17 cellular contexts compared by ENCODE assay signal in the genomic region with DNA sequence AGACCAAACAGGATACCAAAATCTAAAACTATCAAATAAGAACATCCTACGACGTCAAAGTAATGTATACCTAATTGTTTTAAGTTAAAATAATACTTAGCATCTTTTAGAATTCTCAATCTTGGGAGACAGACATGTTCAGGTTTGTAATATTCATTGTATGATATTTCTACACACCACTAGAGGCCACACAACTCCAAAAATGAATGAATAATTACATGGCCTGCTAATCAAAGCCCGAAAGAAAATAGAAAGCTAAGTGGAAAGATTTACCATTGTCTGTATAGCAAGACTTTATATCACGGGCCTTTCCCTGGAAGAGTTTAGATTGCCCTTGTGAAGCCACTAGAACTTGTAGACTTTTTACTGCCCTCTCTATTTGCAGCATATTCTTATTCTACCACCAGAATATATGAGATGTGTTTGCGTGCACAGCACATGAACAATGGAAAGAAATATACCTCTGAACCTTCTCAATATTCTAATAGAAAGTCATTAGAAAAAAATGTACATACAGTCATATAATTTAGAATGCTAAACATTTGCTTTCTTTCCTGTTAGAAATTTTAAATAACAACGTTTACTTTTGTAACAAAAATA.
DNase-seq lines count a peak whose midpoint lies in the region; ATAC-seq and TF ChIP-seq lines count a peak whose summit lies in the region.
"Had no signal": no experiment of that assay in that cellular context is flagged by ENCODE, and none has a peak within 500 bp of the region (broad histone marks: within the 10 kb centered on the region; RNA-seq: fewer than 3 reads in every experiment).

No MANE protein-coding gene starts in this region.

- H3K4me1 ChIP-seq in mammary epithelial cell (ENCODE audit: insufficient read depth, low read length) = no peaks in the 10 kb centered on the region
- no peaks in the 10 kb centered on the region for H3K4me1 ChIP-seq in Panc1 (ENCODE audit: control insufficient read depth, insufficient read depth, low read length)
- H3K4me1 ChIP-seq: body of pancreas, transverse colon had no signal

- no peak overlapping the region for H2AFZ ChIP-seq in mammary epithelial cell (ENCODE audit: low read depth, low read length)

- no peak overlapping the region for H3K27ac Mint-ChIP-seq in MCF 10A (ENCODE audit: low read depth, unreplicated experiment)
- no peak overlapping the region for H3K27ac Mint-ChIP-seq in type B pancreatic cell
- H3K27ac Mint-ChIP-seq: activated CD8-positive, alpha-beta T cell treated with anti-CD3 and anti-CD28 coated beads, Interleukin-2, amount 10 ng/mL, durations not matched to agents 7 days and 5 days; endodermal cell had no signal

- no peak overlapping the region for H3K27ac ChIP-seq in mammary epithelial cell (ENCODE audit: insufficient read depth, low read depth, low read length)
- H3K27ac ChIP-seq in Panc1 (ENCODE audit: low read length) = no peak overlapping the region
- H3K27ac ChIP-seq: body of pancreas, transverse colon had no signal

- H3K36me3 Mint-ChIP-seq in MCF 10A (ENCODE audit: insufficient read depth, unreplicated experiment) = no peaks in the 10 kb centered on the region
- no peaks in the 10 kb centered on the region for H3K36me3 Mint-ChIP-seq in type B pancreatic cell

- H3K4me3 ChIP-seq in mammary epithelial cell (replicated peaks in 1 of 3; ENCODE audit: insufficient read depth in 1 of 3, low read depth in 2 of 3, low read length in 3 of 3) = no peak overlapping the region
- H3K4me3 ChIP-seq in Panc1 (ENCODE audit: low read depth in 2 of 2, low read length in 2 of 2) = no peak overlapping the region
- no peak overlapping the region for H3K4me3 ChIP-seq in epithelial cell of proximal tubule (ENCODE audit: low read depth, low read length)
- H3K4me3 ChIP-seq: body of pancreas, transverse colon had no signal

- H3K27me3 ChIP-seq in mammary epithelial cell (ENCODE audit: insufficient read depth, low read length) (no peaks in the 10 kb centered on the region), Panc1 (ENCODE audit: control insufficient read depth, insufficient read depth, low read length) (no peaks in the 10 kb centered on the region)
- H3K27me3 ChIP-seq: body of pancreas, transverse colon had no signal

- POLR2A ChIA-PET in MCF 10A (lab: Yijun Ruan, JAX) (no interaction called here), Panc1 (lab: Charles Lee) (no interaction called here)

- H3K4me3 Mint-ChIP-seq in MCF 10A (ENCODE audit: unreplicated experiment) = no peak overlapping the region
- H3K4me3 Mint-ChIP-seq in type B pancreatic cell = no peak overlapping the region
- H3K4me3 Mint-ChIP-seq: activated CD8-positive, alpha-beta T cell treated with anti-CD3 and anti-CD28 coated beads, Interleukin-2, amount 10 ng/mL, durations not matched to agents 7 days and 5 days; endodermal cell had no signal

- TF ChIP-seq CTCF in MCF 10A (IDR thresholded peaks at IDR 0.05; ENCODE audit: unreplicated experiment) (no peak), mammary epithelial cell (conservative IDR thresholded peaks at IDR 0.05 in 1 of 2, IDR thresholded peaks at IDR 0.05 in 1 of 2; ENCODE audit: extremely low read depth in 1 of 2, insufficient read depth in 1 of 2, low read depth in 1 of 2, low read length in 2 of 2) (no peak), Panc1 (IDR thresholded peaks at IDR 0.05) (peak; percentile 28; the same call in 1 of the 2 replicates), epithelial cell of proximal tubule (conservative IDR thresholded peaks at IDR 0.05; ENCODE audit: low read depth, low read length) (peak; percentile 7), type B pancreatic cell (conservative IDR thresholded peaks at IDR 0.05) (peak; percentile 32)

- H3K27me3 Mint-ChIP-seq in MCF 10A (ENCODE audit: insufficient read depth, unreplicated experiment) (no peaks in the 10 kb centered on the region), type B pancreatic cell (no peaks in the 10 kb centered on the region)

- H3K4me1 Mint-ChIP-seq in MCF 10A (ENCODE audit: insufficient read depth, unreplicated experiment) (no peaks in the 10 kb centered on the region), type B pancreatic cell (ENCODE audit: unreplicated experiment) (peaks cover 18% of the 10 kb centered on the region)

- no peaks in the 10 kb centered on the region for H3K79me2 ChIP-seq in mammary epithelial cell (ENCODE audit: insufficient read depth, low read length)

- no peak overlapping the region for H3K9ac ChIP-seq in mammary epithelial cell (ENCODE audit: insufficient read depth, low read length)

- no peaks in the 10 kb centered on the region for H4K20me1 ChIP-seq in mammary epithelial cell (ENCODE audit: insufficient read depth, low read length)

- dilution Hi-C loops in mammary epithelial cell (cut with HindIII; ENCODE audit: low sequenced_read_pairs) = no loop called here

- in situ Hi-C loops in mammary epithelial cell (cut with MboI; ENCODE audit: low sequenced_read_pairs in 2 of 2) (no loop called here), Panc1 (cut with HindIII; ENCODE audit: low pct_unique_long_range_greater_than_20kb, low sequenced_read_pairs) (no loop called here)

- WGBS in mammary epithelial cell (ENCODE audit: low coverage, missing lambda C conversion rate) = 74% methylated on average over 6 of the region's 6 CpGs

- no peaks in the 10 kb centered on the region for H3K9me3 Mint-ChIP-seq in MCF 10A (ENCODE audit: unreplicated experiment)
- no peaks in the 10 kb centered on the region for H3K9me3 Mint-ChIP-seq in type B pancreatic cell
- H3K9me3 Mint-ChIP-seq: endodermal cell had no signal

- DNase-seq in MCF 10A (ENCODE audit: unreplicated experiment) (peak; percentile 1), mammary epithelial cell (no peak), Panc1 (ENCODE audit: low read depth, low spot score) (no peak), epithelial cell of proximal tubule (ENCODE audit: low read depth) (no peak), type B pancreatic cell (ENCODE audit: extremely low spot score, unreplicated experiment) (no peak), epidermal melanocyte (ENCODE audit: insufficient read length, low spot score) (no peak)
- no peak for DNase-seq in stimulated activated naive CD8-positive, alpha-beta T cell treated with anti-CD3 and anti-CD28 coated beads, Interleukin-15, Interleukin-2, amounts not matched to agents 100 U/mL and 50 U/mL, for 24 hours
- DNase-seq: activated CD8-positive, alpha-beta T cell treated with anti-CD3 and anti-CD28 coated beads, Interleukin-2, amount 10 ng/mL, durations not matched to agents 7 days and 5 days; activated effector memory CD4-positive, alpha-beta T cell treated with Interleukin-2 at 50 U/mL for 16 hours; body of pancreas; DND-41; endodermal cell; IMR-90; NCI-H2029 treated with DMSO at 0.1 percent for 48 hours; stimulated activated CD4-positive, alpha-beta T cell treated with anti-CD3 and anti-CD28 coated beads, Interleukin-2, amount 100 ng/mL, for 24 hours; transverse colon had no signal

- H3K9me3 ChIP-seq in mammary epithelial cell (replicated peaks; ENCODE audit: insufficient read depth, low read length) (no peaks in the 10 kb centered on the region), Panc1 (ENCODE audit: control insufficient read depth, insufficient read depth, low read depth, low read length) (no peaks in the 10 kb centered on the region)
- H3K9me3 ChIP-seq: body of pancreas, transverse colon had no signal

- ATAC-seq in Panc1 (no peak), GM18861 (IDR thresholded peaks at IDR 0.05; ENCODE audit: unreplicated experiment) (no peak)
- no peak for ATAC-seq in stimulated activated naive CD8-positive, alpha-beta T cell treated with anti-CD3 and anti-CD28 coated beads, Interleukin-15, Interleukin-2, amounts not matched to agents 100 U/mL and 50 U/mL, for 24 hours
- ATAC-seq: activated CD8-positive, alpha-beta T cell treated with anti-CD3 and anti-CD28 coated beads, Interleukin-2, amount 10 ng/mL, durations not matched to agents 7 days and 5 days; body of pancreas had no signal

- H3K36me3 ChIP-seq in mammary epithelial cell (ENCODE audit: insufficient read depth, low read length) = no peaks in the 10 kb centered on the region
- no peaks in the 10 kb centered on the region for H3K36me3 ChIP-seq in Panc1 (ENCODE audit: control insufficient read depth, insufficient read depth, low read length)
- H3K36me3 ChIP-seq: transverse colon had no signal

- BruUV-seq in MCF 10A (replicated peaks; lab: Mats Ljungman, UMichigan) = no TSS peak
- no TSS peak for BruUV-seq in mammary epithelial cell (replicated peaks; lab: Mats Ljungman, UMichigan)
- BruUV-seq in Panc1 (replicated peaks; lab: Mats Ljungman, UMichigan) = no TSS peak

- intact Hi-C loops in MCF 10A (cut with micrococcal nuclease) = loop anchor here (1.0 kb wide), 1 partner anchor 471 kb away; no protein-coding TSS in a partner anchor
- intact Hi-C loops in mammary epithelial cell (cut with micrococcal nuclease) = no loop called here
- intact Hi-C loops in Panc1 (cut with micrococcal nuclease; ENCODE audit: unreplicated experiment) = loop anchor here (10.0 kb wide), 1 partner anchor 232 kb away; no protein-coding TSS in a partner anchor

- H3K4me2 ChIP-seq in mammary epithelial cell (ENCODE audit: insufficient read depth, low read depth, low read length) = no peak overlapping the region

- CTCF ChIA-PET in MCF 10A (lab: Yijun Ruan, JAX) (interaction anchor here (0.5 to 1.9 kb wide), 7 partner anchors 9 to 789 kb away, joined by 3 to 10 read pairs (median 3); no protein-coding TSS in a partner anchor), mammary epithelial cell (lab: Charles Lee; ENCODE audit: low non-redundant PET) (no interaction called here), Panc1 (lab: Charles Lee) (no interaction called here)

Comparison
In these comparisons a context has a peak if more than half of its experiments do, and no peak if none do; other contexts are left out.
1. CTCF ChIP-seq: peak in Panc1 (single experiment), epithelial cell of proximal tubule (single experiment) and type B pancreatic cell (single experiment); none in MCF 10A (single experiment) and mammary epithelial cell (0 of 2).